ENCODE assay signal across 8 cellular contexts in genomic region chrX:154308108-154308946, GRCh38. TPM values are rescaled to one million over a fixed set of nuclear protein-coding genes. Genes with fewer than 3 reads are reported as not detected.
DNase-seq lines count a peak whose midpoint lies in the region; ATAC-seq lines count a peak whose summit lies in the region.

No MANE protein-coding gene starts in this region.

- H3K27ac Mint-ChIP-seq in activated CD4-positive, alpha-beta memory T cell treated with anti-CD3 and anti-CD28 coated beads for 36 hours, result peak overlapping the region; percentile 51

- H3K27me3 Mint-ChIP-seq in activated CD4-positive, alpha-beta memory T cell treated with anti-CD3 and anti-CD28 coated beads for 36 hours, result no peaks in the 10 kb centered on the region

- no peak for ATAC-seq in GM18868 (IDR thresholded peaks at IDR 0.05; ENCODE audit: unreplicated experiment)

- POLR2A ChIA-PET in activated CD4-positive, alpha-beta memory T cell treated with anti-CD3 and anti-CD28 coated beads for 36 hours (lab: Charles Lee), result no interaction called here

- H3K4me1 Mint-ChIP-seq in activated CD4-positive, alpha-beta memory T cell treated with anti-CD3 and anti-CD28 coated beads for 36 hours (ENCODE audit: low read depth), result peaks cover 41% of the 10 kb centered on the region

- CTCF ChIA-PET in activated CD4-positive, alpha-beta memory T cell treated with anti-CD3 and anti-CD28 coated beads for 36 hours (lab: Charles Lee), result interaction anchor here (0.6 to 2.3 kb wide), 15 partner anchors 9 to 259 kb away, joined by 3 to 13 read pairs (median 4); partner anchors contain the start of gene MECP2

- intact Hi-C loops in activated CD4-positive, alpha-beta memory T cell treated with anti-CD3 and anti-CD28 coated beads for 36 hours (cut with micrococcal nuclease), result no loop called here

- H3K9me3 Mint-ChIP-seq in activated CD4-positive, alpha-beta memory T cell treated with anti-CD3 and anti-CD28 coated beads for 36 hours, result no peaks in the 10 kb centered on the region

- DNase-seq in NCI-H2196 (lab: John Stamatoyannopoulos, UW; ENCODE audit: unreplicated experiment), result peak; percentile 39
- no peak for DNase-seq in NCI-H2196 treated with DMSO at 0.1 percent for 48 hours (lab: John Stamatoyannopoulos, UW; ENCODE audit: unreplicated experiment)
- DNase-seq in NCI-H1105 treated with DMSO at 0.1 percent for 48 hours (lab: John Stamatoyannopoulos, UW), result peak; percentile 69
- peak; percentile 87 for DNase-seq in activated CD4-positive, alpha-beta memory T cell treated with anti-CD3 and anti-CD28 coated beads for 36 hours
- peak; percentile 65 for DNase-seq in effector CD8-positive, alpha-beta T cell (lab: John Stamatoyannopoulos, UW)
- peak; percentile 32 for DNase-seq in midbrain (lab: John Stamatoyannopoulos, UW)
- peak; percentile 54 to 65 for DNase-seq in stimulated activated CD8-positive, alpha-beta memory T cell treated with anti-CD3 and anti-CD28 coated beads, Interleukin-7, amount 100 ng/mL, for 4 hours (ENCODE audit: low read depth in 2 of 2)

- no peak overlapping the region for H3K4me3 Mint-ChIP-seq in activated CD4-positive, alpha-beta memory T cell treated with anti-CD3 and anti-CD28 coated beads for 36 hours

- no peaks in the 10 kb centered on the region for H3K36me3 Mint-ChIP-seq in activated CD4-positive, alpha-beta memory T cell treated with anti-CD3 and anti-CD28 coated beads for 36 hours

RNA-seq across cellular contexts. Expression of gene TKTL1, which starts 12.7 kb away (rescaled TPM):
- under 1 TPM; 0.15 to 0.21 TPM for total RNA-seq in activated CD4-positive, alpha-beta memory T cell treated with anti-CD3 and anti-CD28 coated beads for 36 hours

RNA-seq across cellular contexts. Expression of gene TEX28, which starts 13.4 kb away (rescaled TPM):
- not detected for total RNA-seq in activated CD4-positive, alpha-beta memory T cell treated with anti-CD3 and anti-CD28 coated beads for 36 hours

RNA-seq across cellular contexts. Expression of gene OPN1MW3, which starts 50.9 kb away (rescaled TPM):
- not detected for total RNA-seq in activated CD4-positive, alpha-beta memory T cell treated with anti-CD3 and anti-CD28 coated beads for 36 hours
